Comparison of ENCODE assay signal across 8 cellular contexts in the genomic region with DNA sequence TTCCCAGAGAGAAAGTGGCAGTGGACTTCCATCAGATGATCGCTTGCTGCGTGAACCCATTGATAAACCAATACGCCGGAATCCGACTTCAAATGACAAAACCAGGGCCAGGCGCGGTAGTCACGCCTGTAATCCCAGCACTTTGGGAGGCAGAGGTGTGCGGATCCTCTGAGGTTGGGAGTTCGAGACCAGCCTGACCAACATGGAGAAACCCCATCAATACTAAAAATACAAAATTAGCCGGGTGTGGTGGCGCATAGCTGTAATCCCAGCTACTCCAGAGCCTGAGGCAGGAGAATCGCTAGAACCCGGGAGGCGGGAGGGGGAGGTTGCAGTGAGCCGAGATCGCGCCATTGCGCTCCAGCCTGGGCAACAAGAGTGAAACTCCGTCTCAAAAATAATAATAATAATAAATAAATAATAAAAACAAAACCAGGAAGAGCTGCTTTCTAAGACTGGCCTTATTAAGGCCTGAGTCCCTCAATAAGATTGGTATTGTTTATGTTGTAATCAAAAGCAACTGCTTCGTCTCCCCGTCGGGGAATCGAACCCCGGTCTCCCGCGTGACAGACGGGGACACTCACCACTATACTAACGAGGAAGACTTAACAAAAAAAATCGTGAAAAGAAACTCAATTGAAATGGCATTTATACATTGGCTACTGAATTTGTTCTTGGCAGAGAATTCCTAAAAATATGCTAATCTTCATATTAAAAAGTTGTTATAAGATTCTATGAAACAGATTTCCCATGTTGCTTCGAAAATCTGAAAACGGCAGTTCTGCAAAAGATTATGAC.
DNase-seq lines count a peak whose midpoint lies in the region; ATAC-seq, FAIRE-seq and TF ChIP-seq lines count a peak whose summit lies in the region.

No MANE protein-coding gene starts in this region.

- H3K79me2 ChIP-seq in HepG2 (ENCODE audit: insufficient read depth, low read length) (no peaks in the 10 kb centered on the region), K562 (ENCODE audit: control insufficient read depth, insufficient read depth, low read length) (no peaks in the 10 kb centered on the region)

- TF ChIP-seq CTCF in HepG2 (CRISPR knock-in tag; IDR thresholded peaks at IDR 0.05) (no peak), right lobe of liver (IDR thresholded peaks at IDR 0.05) (no peak), K562 (IDR thresholded peaks at IDR 0.05 in 2 of 3, conservative IDR thresholded peaks at IDR 0.05 in 1 of 3; ENCODE audit: insufficient read depth in 2 of 3, low read depth in 1 of 3, low read length in 3 of 3) (no peak)

- H2BK12ac ChIP-seq in neuronal stem cell (ENCODE audit: low read length), result no peak overlapping the region

- H3K36me3 ChIP-seq in HepG2 (replicated peaks in 1 of 2; ENCODE audit: control insufficient read depth in 1 of 2, insufficient read depth in 2 of 2, low read length in 2 of 2), result no peaks in the 10 kb centered on the region
- H3K36me3 ChIP-seq in right lobe of liver, result no peaks in the 10 kb centered on the region
- no peaks in the 10 kb centered on the region for H3K36me3 ChIP-seq in K562 (ENCODE audit: control insufficient read depth, insufficient read depth, low read length)
- H3K36me3 ChIP-seq in neuronal stem cell (replicated peaks in 1 of 2; ENCODE audit: control insufficient read depth in 2 of 2, insufficient read depth in 2 of 2, low read length in 2 of 2), result no peaks in the 10 kb centered on the region

- H4K8ac ChIP-seq in neuronal stem cell (ENCODE audit: low read depth, low read length), result no peak overlapping the region

- no peak overlapping the region for H2BK120ac ChIP-seq in neuronal stem cell (ENCODE audit: low read depth, low read length)

- no peak for TF ChIP-seq EP300 in HepG2 (IDR thresholded peaks at IDR 0.05; ENCODE audit: low read depth in 2 of 2, low read length in 2 of 2)
- no peak for TF ChIP-seq EP300 in HepG2 (CRISPR knock-in tag; IDR thresholded peaks at IDR 0.05; ENCODE audit: borderline replicate concordance)
- TF ChIP-seq EP300 in K562 (IDR thresholded peaks at IDR 0.05; ENCODE audit: low read length), result peak; percentile 61; the same call in 1 of the 2 replicates

- no peaks in the 10 kb centered on the region for H3K79me1 ChIP-seq in neuronal stem cell (ENCODE audit: low read depth, low read length)

- H3K9ac ChIP-seq in HepG2 (ENCODE audit: insufficient read depth, low read depth, low read length) (no peak overlapping the region), K562 (ENCODE audit: insufficient read depth in 1 of 2, low read depth in 2 of 2, low read length in 2 of 2) (peak overlapping the region in 1 of 2 experiments; percentile 55; a peak in 2 of 4 replicates), neuronal stem cell (ENCODE audit: low read depth, low read length, poor library complexity) (no peak overlapping the region)

- H3K4me1 ChIP-seq in HepG2 (ENCODE audit: insufficient read depth, low read length) (peaks cover 28% of the 10 kb centered on the region), right lobe of liver (no peaks in the 10 kb centered on the region), K562 (replicated peaks in 1 of 2; ENCODE audit: control insufficient read depth in 2 of 2, insufficient read depth in 2 of 2, low read length in 2 of 2) (peaks cover 6 to 22% of the 10 kb centered on the region in 2 experiments; a peak in 3 of 5 replicates), neuronal stem cell (ENCODE audit: control insufficient read depth in 2 of 2, insufficient read depth in 1 of 2, low read depth in 1 of 2, low read length in 2 of 2) (peaks cover 0 to 1% of the 10 kb centered on the region in 2 donors)

- no TSS peak for BruUV-seq in HepG2 (replicated peaks; lab: Mats Ljungman, UMichigan)
- no TSS peak for BruUV-seq in K562 (replicated peaks; lab: Mats Ljungman, UMichigan)

- H2AFZ ChIP-seq in HepG2 (ENCODE audit: low read length) (no peak overlapping the region), K562 (ENCODE audit: low read depth, low read length) (peak overlapping the region; percentile 78), neuronal stem cell (ENCODE audit: low read length) (no peak overlapping the region)

- H4K20me1 ChIP-seq in HepG2 (ENCODE audit: insufficient read depth, low read length), result no peaks in the 10 kb centered on the region
- no peaks in the 10 kb centered on the region for H4K20me1 ChIP-seq in K562 (replicated peaks; ENCODE audit: control insufficient read depth, insufficient read depth, low read length)

- no peak overlapping the region for H4K91ac ChIP-seq in neuronal stem cell (ENCODE audit: low read depth, low read length, poor library complexity)

- no peak overlapping the region for H2AK5ac ChIP-seq in neuronal stem cell (ENCODE audit: low read depth, low read length)

- no peak overlapping the region for H3K14ac ChIP-seq in neuronal stem cell (ENCODE audit: low read length)

- intact Hi-C loops in HepG2 (cut with micrococcal nuclease; ENCODE audit: unreplicated experiment) (no loop called here), right lobe of liver (cut with DNase I) (no loop called here), K562 (cut with micrococcal nuclease) (no loop called here)

- TF ChIP-seq POLR2A in HepG2 (IDR thresholded peaks at IDR 0.05; ENCODE audit: insufficient read depth in 1 of 2, low read depth in 2 of 2, low read length in 2 of 2) (no peak), right lobe of liver (IDR thresholded peaks at IDR 0.05) (no peak), K562 (conservative IDR thresholded peaks at IDR 0.05) (no peak)

- in situ Hi-C loops in HepG2 (cut with HindIII; ENCODE audit: extremely low pct_ligation_motif_present, low pct_unique_long_range_greater_than_20kb), result no loop called here
- in situ Hi-C loops in K562 (cut with MboI), result no loop called here

- no peak for TF ChIP-seq RAD21 in HepG2 (CRISPR knock-in tag; IDR thresholded peaks at IDR 0.05)
- 0 out of 4 replicates have a peak, but pooled peaks of 1 of the 2 experiments have one; percentile 3 for TF ChIP-seq RAD21 in K562 (CRISPR knock-in tag; conservative IDR thresholded peaks at IDR 0.05 in 1 of 2, IDR thresholded peaks at IDR 0.05 in 1 of 2)

- H3K4me3 ChIP-seq in HepG2 (replicated peaks in 1 of 3; ENCODE audit: insufficient read depth in 1 of 3, low read depth in 2 of 3, low read length in 3 of 3), result peak overlapping the region; percentile 23 to 45 (median 26); a peak in 4 of 6 replicates
- H3K4me3 ChIP-seq in right lobe of liver, result no peak overlapping the region
- peak overlapping the region; percentile 40 for H3K4me3 ChIP-seq in K562
- peak overlapping the region in 1 of 2 donors; percentile 77 for H3K4me3 ChIP-seq in neuronal stem cell (ENCODE audit: low read length in 2 of 2)

- CTCF ChIA-PET in HepG2 (lab: Yijun Ruan, JAX; ENCODE audit: low intra/inter-chr PET ratio, low total read pairs), result no interaction called here
- CTCF ChIA-PET in K562 (lab: Yijun Ruan, JAX; ENCODE audit: low intra/inter-chr PET ratio), result no interaction called here

- H2BK15ac ChIP-seq in neuronal stem cell (ENCODE audit: low read length), result no peak overlapping the region

- DNase-seq in HepG2 (ENCODE audit: low spot score) (peak; percentile 65), right lobe of liver (no peak), OCI-M1 (lab: John Stamatoyannopoulos, UW) (peak; percentile 94), K562 (ENCODE audit: extremely low read depth in 1 of 4, low spot score in 3 of 4) (peak; percentile 51 to 88 (median 68)), neuronal stem cell (ENCODE audit: low spot score) (no peak), NCI-H510A treated with DMSO at 0.1 percent for 48 hours (lab: John Stamatoyannopoulos, UW) (no peak), COLO668 (lab: John Stamatoyannopoulos, UW; ENCODE audit: unreplicated experiment) (no peak)
- no peak for DNase-seq in effector CD4-positive, alpha-beta T cell

- H2BK5ac ChIP-seq in neuronal stem cell (ENCODE audit: low read length), result no peak overlapping the region

- H3K27ac ChIP-seq in HepG2 (ENCODE audit: extremely low read length, insufficient read depth, low read length), result no peak overlapping the region
- no peak overlapping the region for H3K27ac ChIP-seq in right lobe of liver
- no peak overlapping the region; the same call in 2 of the 3 replicates for H3K27ac ChIP-seq in K562 (ENCODE audit: extremely low read depth, low read depth, low read length)
- no peak overlapping the region for H3K27ac ChIP-seq in neuronal stem cell (replicated peaks; ENCODE audit: low read length)

- H3K23ac ChIP-seq in neuronal stem cell (ENCODE audit: low read depth, low read length, poor library complexity), result no peak overlapping the region

- no peak overlapping the region for H3K4ac ChIP-seq in neuronal stem cell (ENCODE audit: low read length)

- no peaks in the 10 kb centered on the region for H3K9me1 ChIP-seq in K562 (ENCODE audit: control insufficient read depth, insufficient read depth, low read length)

- POLR2A ChIA-PET in HepG2 (lab: Yijun Ruan, JAX), result interaction anchor here (1.2 kb wide), 1 partner anchor 64 kb away, joined by 3 read pairs; no protein-coding TSS in a partner anchor
- POLR2A ChIA-PET in K562 (lab: Yijun Ruan, JAX), result interaction anchor here (0.7 to 2.4 kb wide), 4 partner anchors 11 to 436 kb away, joined by 3 to 11 read pairs (median 4); a partner anchor contains a TSS

- peak overlapping the region; percentile 70 for H3K4me2 ChIP-seq in HepG2 (ENCODE audit: low read depth, low read length)
- peak overlapping the region; percentile 69 for H3K4me2 ChIP-seq in K562 (ENCODE audit: insufficient read depth, low read length)
- H3K4me2 ChIP-seq in neuronal stem cell (ENCODE audit: insufficient read depth, low read length, poor library complexity, severe bottlenecking), result no peak overlapping the region

- H3K27me3 ChIP-seq in HepG2 (ENCODE audit: control insufficient read depth in 1 of 2, insufficient read depth in 2 of 2, low read length in 2 of 2) (no peaks in the 10 kb centered on the region), right lobe of liver (peaks cover 0 to 9% of the 10 kb centered on the region in 2 donors), K562 (ENCODE audit: control insufficient read depth in 2 of 2, insufficient read depth in 2 of 2, low read length in 2 of 2) (no peaks in the 10 kb centered on the region), neuronal stem cell (ENCODE audit: control insufficient read depth in 3 of 3, insufficient read depth in 3 of 3, low read depth in 1 of 3, low read length in 3 of 3) (no peaks in the 10 kb centered on the region)

- no peak for ATAC-seq in HepG2
- no peak for ATAC-seq in right lobe of liver
- ATAC-seq in K562, result peak; percentile 88

- 49% methylated on average over 32 of the region's 32 CpGs for WGBS in HepG2 (ENCODE audit: low lambda C conversion rate)
- WGBS in right lobe of liver (ENCODE audit: insufficient coverage, low coverage, low lambda C conversion rate, missing lambda C conversion rate), result 14% methylated on average over 30 of the region's 32 CpGs
- WGBS in K562 (ENCODE audit: insufficient coverage, low coverage, missing lambda C conversion rate), result 52% methylated on average over 32 of the region's 32 CpGs
- no CpG with 5 or more reads among the region's 32 CpGs for WGBS in neuronal stem cell (ENCODE audit: extremely low coverage in 2 of 2, insufficient read length in 2 of 2, insufficient replicate concordance in 1 of 2), 2 donors

- peak overlapping the region; percentile 57 for H3K18ac ChIP-seq in neuronal stem cell (ENCODE audit: low read length)

- peak; percentile 23 for FAIRE-seq in HepG2 (lab: Jason Lieb, UNC)
- no peak for FAIRE-seq in K562 (lab: Jason Lieb, UNC)

- no peaks in the 10 kb centered on the region for H3K9me3 ChIP-seq in HepG2 (ENCODE audit: low read length)
- no peaks in the 10 kb centered on the region for H3K9me3 ChIP-seq in right lobe of liver
- H3K9me3 ChIP-seq in K562 (replicated peaks; ENCODE audit: control insufficient read depth, insufficient read depth, low read depth, low read length), result no peaks in the 10 kb centered on the region
- H3K9me3 ChIP-seq in neuronal stem cell (replicated peaks in 1 of 2; ENCODE audit: control insufficient read depth in 2 of 2, insufficient read depth in 1 of 2, low read depth in 1 of 2, low read length in 2 of 2), result no peaks in the 10 kb centered on the region

Comparison
In these comparisons a context has a peak if more than half of its experiments do, and no peak if none do; other contexts are left out.
1. DNase-seq: peak in HepG2 (single experiment), OCI-M1 (single experiment) and K562 (4 of 4); none in right lobe of liver (0 of 3), neuronal stem cell (single experiment), NCI-H510A treated with DMSO at 0.1 percent for 48 hours (single experiment), COLO668 (single experiment) and effector CD4-positive, alpha-beta T cell (single experiment).
2. H3K4me3 ChIP-seq: peak in HepG2 (3 of 3) and K562 (single experiment); none in right lobe of liver (0 of 3).